Comparison of ENCODE assay signal across 18 cellular contexts in genomic region chr12:6978188-6978986, GRCh38. TPM values are rescaled to one million over a fixed set of nuclear protein-coding genes. Genes with fewer than 3 reads are reported as not detected.
A peak's percentile ranks its signal among the peaks of the same experiment; 100 is the strongest.
DNase-seq lines count a peak whose midpoint lies in the region; ATAC-seq and TF ChIP-seq lines count a peak whose summit lies in the region.
"Had no signal": no experiment of that assay in that cellular context is flagged by ENCODE, and none has a peak within 500 bp of the region (broad histone marks: within the 10 kb centered on the region; RNA-seq: fewer than 3 reads in every experiment).

No MANE protein-coding gene starts in this region.

- no peak overlapping the region for H3K4me3 ChIP-seq in RWPE2 (ENCODE audit: severe bottlenecking)
- no peak overlapping the region for H3K4me3 ChIP-seq in esophagus (ENCODE audit: low read depth in 1 of 2, low read length in 2 of 2)
- H3K4me3 ChIP-seq in psoas muscle, result no peak overlapping the region
- no peak overlapping the region for H3K4me3 ChIP-seq in SJCRH30

- H3K36me3 ChIP-seq in RWPE2 (ENCODE audit: low read depth) (peaks cover 72% of the 10 kb centered on the region), esophagus (ENCODE audit: control insufficient read depth in 2 of 2, insufficient read depth in 2 of 2, low read length in 1 of 2) (peaks cover 36 to 37% of the 10 kb centered on the region in 2 donors), psoas muscle (ENCODE audit: insufficient read depth in 1 of 2, low read depth in 1 of 2) (peaks cover 35 to 96% of the 10 kb centered on the region in 2 donors), SJCRH30 (peaks cover 54% of the 10 kb centered on the region)

- H3K4me1 ChIP-seq in RWPE2 (ENCODE audit: insufficient read depth, poor library complexity, severe bottlenecking) (no peaks in the 10 kb centered on the region), esophagus (ENCODE audit: control insufficient read depth in 2 of 2, insufficient read depth in 2 of 2, low read length in 1 of 2) (peaks cover 0 to 16% of the 10 kb centered on the region in 2 donors), psoas muscle (peaks cover under 1% of the 10 kb centered on the region), SJCRH30 (no peaks in the 10 kb centered on the region)

- WGBS in esophagus, 2 donors, result 60 to 66% methylated on average over 9 of the region's 9 CpGs
- 77 to 82% (median 77%) methylated on average over 9 of the region's 9 CpGs for WGBS in psoas muscle, 3 donors

- H3K27ac Mint-ChIP-seq in activated T-cell treated with anti-CD3 and anti-CD28 coated beads, Interleukin-2, amount 50 U/mL, for 24 hours, result peak overlapping the region; percentile 80

- no peak for DNase-seq in activated T-cell treated with anti-CD3 and anti-CD28 coated beads, Interleukin-2, amount 50 U/mL, for 24 hours
- no peak for DNase-seq in activated T-cell treated with anti-CD3 and anti-CD28 coated beads, Interleukin-2, amount 50 U/mL, for 4 hours
- DNase-seq in RWPE2 (ENCODE audit: low spot score) (no peak), psoas muscle (no peak), COLO668 (lab: John Stamatoyannopoulos, UW; ENCODE audit: unreplicated experiment) (no peak), SJCRH30 (no peak)
- DNase-seq: ACHN; CD8-positive, alpha-beta memory T cell; cortex of kidney; GDM1; IMR-90; NCI-H1417; NK-92 treated with Interleukin-12 subunit alpha and Interleukin-12 subunit beta, amount 100 ng/mL, for 24 hours; stimulated activated naive CD4-positive, alpha-beta T cell had no signal

- H3K36me3 Mint-ChIP-seq in activated T-cell treated with anti-CD3 and anti-CD28 coated beads, Interleukin-2, amount 50 U/mL, for 24 hours (ENCODE audit: low read depth), result peaks cover 100% of the 10 kb centered on the region
- peaks cover 42% of the 10 kb centered on the region for H3K36me3 Mint-ChIP-seq in activated T-cell treated with anti-CD3 and anti-CD28 coated beads, Interleukin-2, amount 50 U/mL, for 4 hours (ENCODE audit: insufficient read depth)

- no peaks in the 10 kb centered on the region for H3K27me3 Mint-ChIP-seq in activated T-cell treated with anti-CD3 and anti-CD28 coated beads, Interleukin-2, amount 50 U/mL, for 24 hours
- H3K27me3 Mint-ChIP-seq in activated T-cell treated with anti-CD3 and anti-CD28 coated beads, Interleukin-2, amount 50 U/mL, for 4 hours (ENCODE audit: low read depth), result no peaks in the 10 kb centered on the region
- H3K27me3 Mint-ChIP-seq: CD8-positive, alpha-beta memory T cell had no signal

- no peaks in the 10 kb centered on the region for H3K9me3 ChIP-seq in RWPE2 (ENCODE audit: severe bottlenecking)
- no peaks in the 10 kb centered on the region for H3K9me3 ChIP-seq in esophagus (ENCODE audit: control insufficient read depth in 2 of 2, insufficient read depth in 1 of 2, low read depth in 1 of 2, low read length in 1 of 2)
- H3K9me3 ChIP-seq in psoas muscle, result no peaks in the 10 kb centered on the region
- H3K9me3 ChIP-seq in SJCRH30 (replicated peaks), result no peaks in the 10 kb centered on the region
- H3K9me3 ChIP-seq: neutrophil had no signal

- no peaks in the 10 kb centered on the region for H3K9me3 Mint-ChIP-seq in activated T-cell treated with anti-CD3 and anti-CD28 coated beads, Interleukin-2, amount 50 U/mL, for 24 hours
- H3K9me3 Mint-ChIP-seq in activated T-cell treated with anti-CD3 and anti-CD28 coated beads, Interleukin-2, amount 50 U/mL, for 4 hours, result no peaks in the 10 kb centered on the region
- H3K9me3 Mint-ChIP-seq: CD8-positive, alpha-beta memory T cell had no signal

- H3K27me3 ChIP-seq in RWPE2 (ENCODE audit: insufficient read depth, poor library complexity, severe bottlenecking) (no peaks in the 10 kb centered on the region), esophagus (ENCODE audit: control insufficient read depth in 1 of 2, insufficient read depth in 2 of 2, low read length in 2 of 2) (no peaks in the 10 kb centered on the region), psoas muscle (ENCODE audit: insufficient read depth in 3 of 3, low read length in 2 of 3) (no peaks in the 10 kb centered on the region), SJCRH30 (no peaks in the 10 kb centered on the region)
- H3K27me3 ChIP-seq: neutrophil had no signal

- peaks cover 25% of the 10 kb centered on the region for H3K4me1 Mint-ChIP-seq in activated T-cell treated with anti-CD3 and anti-CD28 coated beads, Interleukin-2, amount 50 U/mL, for 24 hours (ENCODE audit: low read depth)
- peaks cover 5% of the 10 kb centered on the region for H3K4me1 Mint-ChIP-seq in activated T-cell treated with anti-CD3 and anti-CD28 coated beads, Interleukin-2, amount 50 U/mL, for 4 hours (ENCODE audit: low read depth)

- TF ChIP-seq CTCF in RWPE2 (IDR thresholded peaks at IDR 0.05; ENCODE audit: poor library complexity, severe bottlenecking) (no peak), psoas muscle (IDR thresholded peaks at IDR 0.05) (no peak)

- no peak for ATAC-seq in activated T-cell treated with anti-CD3 and anti-CD28 coated beads, Interleukin-2, amount 50 U/mL, for 4 hours
- ATAC-seq in RWPE2 (ENCODE audit: low read depth) (no peak), psoas muscle (peak in 1 of 4 donors; percentile 22), GM21526 (IDR thresholded peaks at IDR 0.05; ENCODE audit: low FRiP score, unreplicated experiment) (no peak)

- H3K4me3 Mint-ChIP-seq in activated T-cell treated with anti-CD3 and anti-CD28 coated beads, Interleukin-2, amount 50 U/mL, for 24 hours, result no peak overlapping the region
- no peak overlapping the region for H3K4me3 Mint-ChIP-seq in activated T-cell treated with anti-CD3 and anti-CD28 coated beads, Interleukin-2, amount 50 U/mL, for 4 hours
- H3K4me3 Mint-ChIP-seq: CD8-positive, alpha-beta memory T cell had no signal

- H3K27ac ChIP-seq in RWPE2 (ENCODE audit: poor library complexity, severe bottlenecking) (peak overlapping the region; percentile 2), esophagus (ENCODE audit: low read depth in 2 of 2, low read length in 1 of 2) (peak overlapping the region; percentile 79 to 90), psoas muscle (peak overlapping the region; percentile 43), SJCRH30 (no peak overlapping the region; the same call in 1 of the 2 replicates)
- H3K27ac ChIP-seq: neutrophil had no signal

- intact Hi-C loops in psoas muscle (cut with DNase I), result no loop called here

RNA-seq across cellular contexts. Expression of gene EMG1, which starts 7.7 kb away (rescaled TPM):
- total RNA-seq in activated T-cell treated with anti-CD3 and anti-CD28 coated beads, Interleukin-2, amount 50 U/mL, for 4 hours, result 100 to 1,000 TPM; 215 to 254 (median 223) TPM
- polyA plus RNA-seq in esophagus (10 to 100 TPM; 13.5 to 29.5 TPM), psoas muscle (10 to 100 TPM; 26.6 to 66.5 (median 50.4) TPM)
- total RNA-seq in psoas muscle, result 10 to 100 TPM; 30.1 to 59.4 (median 44.8) TPM
- 54.9 and 57.7 TPM in 2 replicates for total RNA-seq in SJCRH30 (2014; rRNA removed; shearing (Covaris generic))

RNA-seq across cellular contexts. Expression of gene PHB2, which starts 7.9 kb away (rescaled TPM):
- total RNA-seq in activated T-cell treated with anti-CD3 and anti-CD28 coated beads, Interleukin-2, amount 50 U/mL, for 4 hours, result 100 to 1,000 TPM; 619 to 718 (median 635) TPM
- polyA plus RNA-seq in esophagus (100 to 1,000 TPM in 1 of 2 donors, 10 to 100 TPM in 1; 68.5 to 161 TPM), psoas muscle (100 to 1,000 TPM; 176 to 381 (median 208) TPM)
- total RNA-seq in psoas muscle, result 100 to 1,000 TPM; 137 to 278 (median 180) TPM
- 310 and 322 TPM in 2 replicates for total RNA-seq in SJCRH30 (2014; rRNA removed; shearing (Covaris generic))

RNA-seq across cellular contexts. Expression of gene PTPN6, which starts 27.2 kb away (rescaled TPM):
- 100 to 1,000 TPM; 309 to 404 (median 401) TPM for total RNA-seq in activated T-cell treated with anti-CD3 and anti-CD28 coated beads, Interleukin-2, amount 50 U/mL, for 4 hours
- polyA plus RNA-seq in esophagus, result 10 to 100 TPM; 19.1 to 38.3 TPM
- total RNA-seq in psoas muscle, result 1 to 10 TPM; 3.6 to 7.6 (median 4.6) TPM
- polyA plus RNA-seq in psoas muscle, result 1 to 10 TPM; 1.3 to 2.6 (median 2.1) TPM
- 0.18 and 0.38 TPM in 2 replicates for total RNA-seq in SJCRH30 (2014; rRNA removed; shearing (Covaris generic))

RNA-seq across cellular contexts. Expression of gene C12orf57, which starts 34.6 kb away (rescaled TPM):
- total RNA-seq in activated T-cell treated with anti-CD3 and anti-CD28 coated beads, Interleukin-2, amount 50 U/mL, for 4 hours, result 100 to 1,000 TPM; 180 to 190 (median 184) TPM
- polyA plus RNA-seq in esophagus, result 100 to 1,000 TPM; 108 to 253 TPM
- total RNA-seq in psoas muscle, result 100 to 1,000 TPM in 2 of 4 donors, 10 to 100 TPM in 2; 80.4 to 110 (median 95.6) TPM
- 100 to 1,000 TPM; 223 to 269 (median 247) TPM for polyA plus RNA-seq in psoas muscle
- 193 and 245 TPM in 2 replicates for total RNA-seq in SJCRH30 (2014; rRNA removed; shearing (Covaris generic))

RNA-seq across cellular contexts. Expression of gene RNU7-1, which starts 34.8 kb away (rescaled TPM):
- total RNA-seq in activated T-cell treated with anti-CD3 and anti-CD28 coated beads, Interleukin-2, amount 50 U/mL, for 4 hours, result not detected
- polyA plus RNA-seq in esophagus (not detected), psoas muscle (not detected)
- not detected for total RNA-seq in psoas muscle
- not detected in 2 replicates for total RNA-seq in SJCRH30 (2014; rRNA removed; shearing (Covaris generic))
- total RNA-seq: CD8-positive, alpha-beta memory T cell; IMR-90; lung microvascular endothelial cell had no signal
- polyA plus RNA-seq: CD8-positive, alpha-beta memory T cell; IMR-90 had no signal

Comparison
In these comparisons a context has a peak if more than half of its experiments do, and no peak if none do; other contexts are left out.
1. RNA of gene PTPN6, which starts 27.2 kb away (total RNA-seq): 309 to 404 TPM in activated T-cell treated with anti-CD3 and anti-CD28 coated beads, Interleukin-2, amount 50 U/mL, for 4 hours; 3.6 to 7.6 TPM in psoas muscle and 0.18 to 0.38 TPM in SJCRH30; every median in the first group is over 10 times any median in the second.